In genomic region chr13:40438022-40438692, GRCh38 we compare ENCODE assay signal across 10 cellular contexts.
DNase-seq lines count a peak whose midpoint lies in the region; ATAC-seq and TF ChIP-seq lines count a peak whose summit lies in the region.
"Had no signal": no experiment of that assay in that cellular context is flagged by ENCODE, and none has a peak within 500 bp of the region (broad histone marks: within the 10 kb centered on the region; RNA-seq: fewer than 3 reads in every experiment).

No MANE protein-coding gene starts in this region.

- no peaks in the 10 kb centered on the region for H3K9me3 ChIP-seq in body of pancreas
- H3K9me3 ChIP-seq: suprapubic skin had no signal

- H3K27ac Mint-ChIP-seq in activated naive CD4-positive, alpha-beta T cell treated with anti-CD3 and anti-CD28 coated beads, Interleukin-2, amount 50 U/mL, for 24 hours = peak overlapping the region; percentile 42
- H3K27ac Mint-ChIP-seq in naive B cell (peak overlapping the region; percentile 64 to 97 (median 96)), WTC11 (no peak overlapping the region)

- ATAC-seq in body of pancreas (no peak), naive B cell (ENCODE audit: low read depth in 2 of 2) (no peak), WTC11 (no peak)
- ATAC-seq: foreskin keratinocyte had no signal

- H3K4me1 Mint-ChIP-seq in activated naive CD4-positive, alpha-beta T cell treated with anti-CD3 and anti-CD28 coated beads, Interleukin-2, amount 50 U/mL, for 24 hours = peaks cover 52% of the 10 kb centered on the region
- H3K4me1 Mint-ChIP-seq in naive B cell = peaks cover 47 to 93% (median 68%) of the 10 kb centered on the region in 3 donors
- no peaks in the 10 kb centered on the region for H3K4me1 Mint-ChIP-seq in WTC11

- intact Hi-C loops in body of pancreas (cut with DNase I) = no loop called here

- H3K9me3 Mint-ChIP-seq in activated naive CD4-positive, alpha-beta T cell treated with anti-CD3 and anti-CD28 coated beads, Interleukin-2, amount 50 U/mL, for 24 hours = no peaks in the 10 kb centered on the region
- H3K9me3 Mint-ChIP-seq in naive B cell (no peaks in the 10 kb centered on the region), WTC11 (peaks cover 10% of the 10 kb centered on the region)

- POLR2A ChIA-PET in WTC11 (lab: Charles Lee) = no interaction called here

- H3K27ac ChIP-seq in body of pancreas = peak overlapping the region in 3 of 4 donors; percentile 46 to 72 (median 67)
- peak overlapping the region; percentile 26 for H3K27ac ChIP-seq in urinary bladder (ENCODE audit: low read depth)
- H3K27ac ChIP-seq: foreskin keratinocyte had no signal

- CTCF ChIA-PET in WTC11 (lab: Charles Lee) = no interaction called here

- no peaks in the 10 kb centered on the region for H3K36me3 Mint-ChIP-seq in activated naive CD4-positive, alpha-beta T cell treated with anti-CD3 and anti-CD28 coated beads, Interleukin-2, amount 50 U/mL, for 24 hours
- H3K36me3 Mint-ChIP-seq in naive B cell = no peaks in the 10 kb centered on the region
- H3K36me3 Mint-ChIP-seq in WTC11 = peaks cover 5% of the 10 kb centered on the region

- peak overlapping the region; percentile 78 for H3K4me3 Mint-ChIP-seq in activated naive CD4-positive, alpha-beta T cell treated with anti-CD3 and anti-CD28 coated beads, Interleukin-2, amount 50 U/mL, for 24 hours
- H3K4me3 Mint-ChIP-seq in naive B cell (peak overlapping the region in 7 of 8 donors; percentile 2 to 91 (median 78)), WTC11 (no peak overlapping the region)

- TF ChIP-seq POLR2A in body of pancreas (IDR thresholded peaks at IDR 0.05) = no peak

- peaks cover 49% of the 10 kb centered on the region for H3K4me1 ChIP-seq in body of pancreas
- H3K4me1 ChIP-seq in urinary bladder (ENCODE audit: insufficient read depth) = no peaks in the 10 kb centered on the region

- H3K36me3 ChIP-seq in body of pancreas (replicated peaks in 1 of 2; ENCODE audit: insufficient read depth in 1 of 2, low read depth in 2 of 2) (no peaks in the 10 kb centered on the region), urinary bladder (ENCODE audit: insufficient read depth) (no peaks in the 10 kb centered on the region)
- H3K36me3 ChIP-seq: suprapubic skin had no signal

- H3K27me3 Mint-ChIP-seq in activated naive CD4-positive, alpha-beta T cell treated with anti-CD3 and anti-CD28 coated beads, Interleukin-2, amount 50 U/mL, for 24 hours = no peaks in the 10 kb centered on the region
- no peaks in the 10 kb centered on the region for H3K27me3 Mint-ChIP-seq in naive B cell
- no peaks in the 10 kb centered on the region for H3K27me3 Mint-ChIP-seq in WTC11 (ENCODE audit: low read depth)

- TF ChIP-seq CTCF in body of pancreas (IDR thresholded peaks at IDR 0.05) (no peak), WTC11 (IDR thresholded peaks at IDR 0.05) (no peak)

- H3K27me3 ChIP-seq in body of pancreas = no peaks in the 10 kb centered on the region
- H3K27me3 ChIP-seq: foreskin keratinocyte, suprapubic skin had no signal

- DNase-seq in activated naive CD4-positive, alpha-beta T cell (lab: John Stamatoyannopoulos, UW) = no peak
- DNase-seq in body of pancreas (no peak), naive B cell (no peak), globus pallidus (ENCODE audit: low spot score) (no peak), WTC11 (ENCODE audit: low spot score) (no peak), HT-29 (ENCODE audit: low spot score) (no peak)
- DNase-seq: foreskin keratinocyte had no signal

- H3K4me3 ChIP-seq in body of pancreas (no peak overlapping the region), urinary bladder (ENCODE audit: low read depth, low read length) (no peak overlapping the region)

- 68 to 77% methylated on average over 6 of the region's 6 CpGs for WGBS in body of pancreas, 2 donors
- WGBS in urinary bladder = 49% methylated on average over 6 of the region's 6 CpGs

TF ChIP-seq in WTC11, 78 proteins besides CTCF, POLR2A, EP300 and RAD21:
- TF ChIP-seq MYBL2 (CRISPR knock-in tag; IDR thresholded peaks at IDR 0.05) = no peak
- no peak for TF ChIP-seq ZBTB21 (CRISPR knock-in tag; IDR thresholded peaks at IDR 0.05; ENCODE audit: borderline replicate concordance)
- no peak for TF ChIP-seq ZNF121 (CRISPR knock-in tag; IDR thresholded peaks at IDR 0.05)
- TF ChIP-seq FOXK1 (CRISPR knock-in tag; IDR thresholded peaks at IDR 0.05) = no peak
